In genomic region chr6:39054577-39055142, GRCh38 we compare ENCODE assay signal across 1 cellular context.
TF ChIP-seq lines count a peak whose summit lies in the region.

No MANE protein-coding gene starts in this region.

TF ChIP-seq in WTC11, 78 proteins besides CTCF, POLR2A, EP300 and RAD21 (continued from another document):
- TF ChIP-seq ATF6 (CRISPR knock-in tag; IDR thresholded peaks at IDR 0.05), result no peak
- TF ChIP-seq ZSCAN18 (CRISPR knock-in tag; IDR thresholded peaks at IDR 0.05), result no peak
- TF ChIP-seq ZNF425 (CRISPR knock-in tag; conservative IDR thresholded peaks at IDR 0.05), result no peak
- TF ChIP-seq ETV6 (CRISPR knock-in tag; IDR thresholded peaks at IDR 0.05), result no peak
- TF ChIP-seq ZNF317 (CRISPR knock-in tag; IDR thresholded peaks at IDR 0.05; ENCODE audit: borderline replicate concordance, low read depth), result no peak
